ENCODE assay signal across 17 cellular contexts in the genomic region with DNA sequence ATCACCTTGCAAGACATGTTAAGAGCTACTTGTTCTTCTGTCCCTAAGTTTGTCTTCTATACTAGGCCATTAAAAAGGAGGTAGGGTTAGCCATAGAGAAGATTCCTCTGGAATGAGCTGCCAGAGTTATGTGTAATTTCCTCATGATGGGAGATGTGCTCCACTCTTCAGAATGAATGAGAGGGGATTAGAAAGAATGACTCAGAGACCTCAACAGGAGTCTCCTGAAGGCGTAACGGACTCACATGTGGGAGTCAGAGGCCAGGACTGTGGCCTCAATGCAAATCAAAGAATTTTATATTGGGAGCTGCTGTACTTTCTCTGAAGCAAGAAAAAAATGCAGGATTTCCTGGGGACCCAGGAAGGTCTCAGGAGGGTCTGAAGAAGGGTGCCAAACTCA.
A peak's percentile ranks its signal among the peaks of the same experiment; 100 is the strongest.
DNase-seq lines count a peak whose midpoint lies in the region; ATAC-seq and TF ChIP-seq lines count a peak whose summit lies in the region.
"Had no signal": no experiment of that assay in that cellular context is flagged by ENCODE, and none has a peak within 500 bp of the region (broad histone marks: within the 10 kb centered on the region; RNA-seq: fewer than 3 reads in every experiment).

No MANE protein-coding gene starts in this region.

- no peak overlapping the region for H3K9ac ChIP-seq in HCT116 (ENCODE audit: low read length)

- TF ChIP-seq POLR2A in HCT116 (IDR thresholded peaks at IDR 0.05; ENCODE audit: borderline replicate concordance, extremely low read depth, insufficient read depth, insufficient read length), result no peak

- H2AFZ ChIP-seq in HCT116 (ENCODE audit: low read depth, low read length, poor library complexity, severe bottlenecking), result no peak overlapping the region

- H3K9me3 ChIP-seq in HCT116 (ENCODE audit: control insufficient read depth in 1 of 2, insufficient read depth in 1 of 2, low read depth in 1 of 2, low read length in 2 of 2) (no peaks in the 10 kb centered on the region), RWPE2 (ENCODE audit: severe bottlenecking) (no peaks in the 10 kb centered on the region)
- H3K9me3 ChIP-seq: spleen had no signal

- BruUV-seq in HCT116 (replicated peaks; lab: Mats Ljungman, UMichigan), result no TSS peak

- ATAC-seq in HCT116, result peak; percentile 68; the same call in 1 of the 2 replicates
- ATAC-seq in RWPE2 (ENCODE audit: low read depth), result peak; percentile 87
- no peak for ATAC-seq in GM18868 (IDR thresholded peaks at IDR 0.05; ENCODE audit: unreplicated experiment)
- ATAC-seq: effector memory CD8-positive, alpha-beta T cell; stimulated activated naive CD8-positive, alpha-beta T cell treated with anti-CD3 and anti-CD28 coated beads, Interleukin-15, Interleukin-2, amounts not matched to agents 100 U/mL and 50 U/mL, for 24 hours had no signal

- no peak for TF ChIP-seq RAD21 in HCT116 (IDR thresholded peaks at IDR 0.05; ENCODE audit: low read depth)

- RAD21 ChIA-PET in HCT116 (lab: Charles Lee; ENCODE audit: low non-redundant PET in 1 of 2, low total read pairs in 2 of 2, uncharacterized antibody in 2 of 2, unreplicated experiment in 2 of 2), result no interaction called here

- POLR2A ChIA-PET in HCT116 (lab: Charles Lee), result no interaction called here

- H3K79me2 ChIP-seq in HCT116 (ENCODE audit: insufficient read depth, low read length), result no peaks in the 10 kb centered on the region

- H3K4me2 ChIP-seq in HCT116 (ENCODE audit: low read length), result no peak overlapping the region

- H3K4me1 ChIP-seq in HCT116 (ENCODE audit: control insufficient read depth in 1 of 2, insufficient read depth in 2 of 2, low read length in 2 of 2), result peaks cover 0 to 6% of the 10 kb centered on the region in 2 experiments; a peak in 1 of 4 replicates
- H3K4me1 ChIP-seq in RWPE2 (ENCODE audit: insufficient read depth, poor library complexity, severe bottlenecking), result no peaks in the 10 kb centered on the region
- H3K4me1 ChIP-seq: spleen had no signal

- no peaks in the 10 kb centered on the region for H3K27me3 ChIP-seq in HCT116 (ENCODE audit: insufficient read depth, low read length)
- H3K27me3 ChIP-seq in RWPE2 (ENCODE audit: insufficient read depth, poor library complexity, severe bottlenecking), result no peaks in the 10 kb centered on the region
- H3K27me3 ChIP-seq: spleen had no signal

- intact Hi-C loops in HCT116 (cut with micrococcal nuclease), result no loop called here

- no peak for TF ChIP-seq CTCF in HCT116 (IDR thresholded peaks at IDR 0.05 in 2 of 3, conservative IDR thresholded peaks at IDR 0.05 in 1 of 3; ENCODE audit: borderline replicate concordance in 1 of 3, insufficient read depth in 1 of 3, low read depth in 2 of 3, low read length in 2 of 3)
- TF ChIP-seq CTCF in RWPE2 (IDR thresholded peaks at IDR 0.05; ENCODE audit: poor library complexity, severe bottlenecking), result no peak
- TF ChIP-seq CTCF in fibroblast of villous mesenchyme (IDR thresholded peaks at IDR 0.05; ENCODE audit: insufficient read depth, low read depth, low read length), result no peak

- H4K20me1 ChIP-seq in HCT116 (ENCODE audit: insufficient read depth), result no peaks in the 10 kb centered on the region

- H3K36me3 ChIP-seq in HCT116 (ENCODE audit: control insufficient read depth in 1 of 2, insufficient read depth in 2 of 2, low read length in 2 of 2) (no peaks in the 10 kb centered on the region), RWPE2 (ENCODE audit: low read depth) (no peaks in the 10 kb centered on the region)
- H3K36me3 ChIP-seq: spleen had no signal

- no peak overlapping the region for H3K27ac ChIP-seq in HCT116 (ENCODE audit: low read depth, low read length)
- no peak overlapping the region for H3K27ac ChIP-seq in RWPE2 (ENCODE audit: poor library complexity, severe bottlenecking)
- H3K27ac ChIP-seq in substantia nigra (ENCODE audit: low read depth, low read length, poor library complexity, severe bottlenecking), result no peak overlapping the region
- H3K27ac ChIP-seq: spleen had no signal

- H3K9me2 ChIP-seq in HCT116 (ENCODE audit: insufficient read depth), result no peaks in the 10 kb centered on the region

- H3K4me3 ChIP-seq in HCT116 (replicated peaks in 1 of 2; ENCODE audit: low read depth in 1 of 2, low read length in 2 of 2) (no peak overlapping the region), RWPE2 (ENCODE audit: severe bottlenecking) (no peak overlapping the region), fibroblast of villous mesenchyme (ENCODE audit: low read depth, low read length) (no peak overlapping the region)
- H3K4me3 ChIP-seq: spleen had no signal

- CTCF ChIA-PET in HCT116 (lab: Charles Lee), result no interaction called here

- DNase-seq in HCT116 (ENCODE audit: low read depth, low spot score) (peak; percentile 21), RWPE2 (ENCODE audit: low spot score) (no peak), fibroblast of villous mesenchyme (ENCODE audit: low read depth) (peak; percentile 39), smooth muscle cell of the brain vasculature (ENCODE audit: low read depth, low spot score) (peak; percentile 28), substantia nigra (lab: John Stamatoyannopoulos, UW) (no peak), middle frontal gyrus (ENCODE audit: extremely low spot score, low spot score) (no peak)
- DNase-seq: activated CD4-positive, CD25-positive, alpha-beta regulatory T cell treated with anti-CD3 and anti-CD28 coated beads, Interleukin-2, amount 50 U/mL, for 72 hours; activated CD8-positive, alpha-beta memory T cell treated with anti-CD3 and anti-CD28 coated beads, Interleukin-2, amount 50 U/mL, for 48 hours; activated naive CD4-positive, alpha-beta T cell treated with anti-CD3 and anti-CD28 coated beads for 36 hours; caudate nucleus; CD4-positive, CD25-positive, alpha-beta regulatory T cell; effector memory CD8-positive, alpha-beta T cell; NCI-H2081; spleen; stimulated activated naive CD8-positive, alpha-beta T cell treated with anti-CD3 and anti-CD28 coated beads, Interleukin-15, Interleukin-2, amounts not matched to agents 100 U/mL and 50 U/mL, for 24 hours; T-helper 2 cell had no signal

TF ChIP-seq in HCT116, 20 proteins besides CTCF, POLR2A, EP300 and RAD21:
- peak; percentile 34; the same call in 1 of the 2 replicates for TF ChIP-seq FOSL1 (IDR thresholded peaks at IDR 0.05; ENCODE audit: low read depth)
- TF ChIP-seq EGR1 (IDR thresholded peaks at IDR 0.05; ENCODE audit: low read depth), result no peak

Comparison
In these comparisons a context has a peak if more than half of its experiments do, and no peak if none do; other contexts are left out.
1. DNase-seq: peak in HCT116 (single experiment), fibroblast of villous mesenchyme (single experiment) and smooth muscle cell of the brain vasculature (single experiment); none in RWPE2 (single experiment), substantia nigra (0 of 49) and middle frontal gyrus (single experiment).